ENCODE assay signal across 24 cellular contexts in the genomic region with DNA sequence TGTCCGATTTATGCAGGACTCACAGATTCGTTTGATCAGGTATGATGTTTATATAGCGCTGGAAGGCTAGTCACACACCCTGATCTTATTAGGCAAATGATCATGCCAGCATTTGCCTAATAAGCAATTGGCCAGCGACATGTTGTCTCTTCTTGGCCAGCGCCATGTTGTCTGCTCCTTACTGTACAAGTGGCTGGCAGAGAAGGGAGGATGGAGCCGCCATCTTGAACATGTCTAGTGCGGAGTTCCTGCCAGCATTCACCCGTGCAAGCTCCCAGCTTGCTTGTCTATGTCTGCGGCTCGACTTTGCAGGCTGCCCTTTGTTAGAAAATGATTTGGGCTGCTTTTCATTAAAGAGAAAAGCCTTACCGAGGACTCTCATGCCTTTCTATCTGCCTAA.
"Had no signal": no experiment of that assay in that cellular context is flagged by ENCODE, and none has a peak within 500 bp of the region (broad histone marks: within the 10 kb centered on the region; RNA-seq: fewer than 3 reads in every experiment).

No MANE protein-coding gene starts in this region.

- H3K27ac ChIP-seq: coronary artery, dorsolateral prefrontal cortex, epithelial cell of prostate, esophagus squamous epithelium, gastrocnemius medialis, heart right ventricle, left lung, lower lobe of right lung had no signal

- DNase-seq: dermis blood vessel endothelial cell; dorsolateral prefrontal cortex; effector CD4-positive, alpha-beta T cell; effector memory CD4-positive, alpha-beta T cell; erythroblast; esophagus squamous epithelium; foreskin fibroblast; foreskin melanocyte; gastrocnemius medialis; glutamatergic neuron; heart right ventricle; hippocampal formation; left cardiac atrium; left lung; left ventricle myocardium superior; lower lobe of right lung; mesenchymal stem cell; midbrain had no signal

- H3K4me1 ChIP-seq: left lung, lower lobe of right lung had no signal

- H3K36me3 ChIP-seq: esophagus squamous epithelium, gastrocnemius medialis, heart right ventricle, left lung, lower lobe of right lung had no signal

- H3K9me3 ChIP-seq: esophagus squamous epithelium, gastrocnemius medialis, heart right ventricle, left lung, lower lobe of right lung had no signal

- H3K27me3 ChIP-seq: dorsolateral prefrontal cortex, gastrocnemius medialis, heart right ventricle had no signal

- H3K4me3 ChIP-seq: coronary artery, dorsolateral prefrontal cortex, esophagus squamous epithelium, gastrocnemius medialis, heart right ventricle, left lung, lower lobe of right lung had no signal

- FAIRE-seq: colon, islet of Langerhans, keratinocyte had no signal

- ATAC-seq: esophagus mucosa, gastrocnemius medialis, heart right ventricle, left cardiac atrium, left lung, left ventricle myocardium superior had no signal
